Comparison of ENCODE assay signal across 26 cellular contexts in the genomic region with DNA sequence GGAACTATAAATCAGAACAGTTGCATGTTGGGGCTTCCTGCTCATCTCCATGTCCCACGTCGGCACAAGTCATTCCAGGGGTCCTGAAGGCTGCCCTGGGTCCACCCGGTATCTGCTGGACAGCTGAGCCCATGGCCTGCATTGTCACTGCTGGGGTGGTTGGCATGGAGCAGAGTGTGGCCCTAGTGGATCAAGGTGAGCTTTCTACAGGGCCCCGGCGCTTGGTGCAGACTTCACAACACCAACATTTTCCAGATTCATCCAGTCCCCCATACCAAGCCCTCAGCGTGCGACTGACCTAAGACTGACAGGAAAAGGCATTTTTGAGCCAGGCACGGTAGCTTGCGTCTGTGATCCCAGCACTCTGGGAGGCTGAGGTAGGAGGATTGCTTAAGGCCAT.
A peak's percentile ranks its signal among the peaks of the same experiment; 100 is the strongest.
DNase-seq lines count a peak whose midpoint lies in the region; ATAC-seq and TF ChIP-seq lines count a peak whose summit lies in the region.
"Had no signal": no experiment of that assay in that cellular context is flagged by ENCODE, and none has a peak within 500 bp of the region (broad histone marks: within the 10 kb centered on the region; RNA-seq: fewer than 3 reads in every experiment).

No MANE protein-coding gene starts in this region.

- H3K36me3 Mint-ChIP-seq in activated naive CD4-positive, alpha-beta T cell treated with anti-CD3 and anti-CD28 coated beads, Interleukin-2, amount 50 U/mL, for 72 hours, result no peaks in the 10 kb centered on the region
- H3K36me3 Mint-ChIP-seq: brain, immature natural killer cell had no signal

- TF ChIP-seq CTCF in esophagus muscularis mucosa (IDR thresholded peaks at IDR 0.05), result no peak
- TF ChIP-seq CTCF in tibial nerve (IDR thresholded peaks at IDR 0.05), result no peak

- TF ChIP-seq EP300 in esophagus muscularis mucosa (IDR thresholded peaks at IDR 0.05) (no peak), tibial nerve (IDR thresholded peaks at IDR 0.05) (no peak)

- ATAC-seq in activated naive CD4-positive, alpha-beta T cell treated with anti-CD3 and anti-CD28 coated beads, Interleukin-2, amount 50 U/mL, for 72 hours, result no peak
- ATAC-seq: activated CD4-positive, CD25-positive, alpha-beta regulatory T cell treated with anti-CD3 and anti-CD28 coated beads, Interleukin-2, amount 50 U/mL, for 24 hours; activated T-cell treated with anti-CD3 and anti-CD28 coated beads, Interleukin-2, amount 50 U/mL, for 72 hours; SK-N-SH treated with all-trans-retinoic acid at 6 μM for 48 hours had no signal

- H3K27ac Mint-ChIP-seq in activated naive CD4-positive, alpha-beta T cell treated with anti-CD3 and anti-CD28 coated beads, Interleukin-2, amount 50 U/mL, for 72 hours, result no peak overlapping the region
- H3K27ac Mint-ChIP-seq: immature natural killer cell; progenitor cell of endocrine pancreas; T-helper 1 cell treated with Interleukin-12 subunit alpha and Interleukin-12 subunit beta and Interleukin-4 antibody, amounts not matched to agents 30 μg/mL and 1 μg/mL, for 36 hours had no signal

- DNase-seq in esophagus muscularis mucosa (ENCODE audit: extremely low spot score) (no peak), tibial nerve (ENCODE audit: low spot score in 2 of 2) (no peak), Ammon's horn (ENCODE audit: low spot score) (no peak), NCI-H748 treated with DMSO at 0.1 percent for 48 hours (lab: John Stamatoyannopoulos, UW) (no peak)
- DNase-seq in activated naive CD4-positive, alpha-beta T cell treated with anti-CD3 and anti-CD28 coated beads, Interleukin-2, amount 50 U/mL, for 72 hours (ENCODE audit: low spot score in 2 of 2), result no peak
- DNase-seq: activated CD4-positive, alpha-beta T cell treated with anti-CD3 and anti-CD28 coated beads, Interleukin-2, amount 50 U/mL, for 48 hours; activated naive CD4-positive, alpha-beta T cell treated with Interleukin-2 at 50 U/mL for 16 hours; activated T-cell treated with anti-CD3 and anti-CD28 coated beads, Interleukin-2, amount 50 U/mL, for 72 hours; adrenal gland; dorsolateral prefrontal cortex; immature natural killer cell; MV-4-11; NCI-H1436 treated with DMSO at 0.1 percent for 48 hours; NCI-H2081 treated with DMSO at 0.1 percent for 48 hours; NCI-H226; NCI-H526 treated with DMSO at 0.1 percent for 48 hours; stimulated activated CD4-positive, alpha-beta T cell treated with anti-CD3 and anti-CD28 coated beads, Interleukin-4, amount 100 ng/mL, for 24 hours had no signal

- no peaks in the 10 kb centered on the region for H3K9me3 ChIP-seq in KOPT-K1 (ENCODE audit: insufficient read depth, low read length, poor library complexity, severe bottlenecking)
- no peaks in the 10 kb centered on the region for H3K9me3 ChIP-seq in esophagus muscularis mucosa
- H3K9me3 ChIP-seq in tibial nerve, result no peaks in the 10 kb centered on the region
- H3K9me3 ChIP-seq: adrenal gland; BLaER1 treated with 17β-estradiol and CSF1 and Interleukin-3, amounts not matched to agents 10 nM and 100 nM; HAP-1 had no signal

- peaks cover 0 to 6% of the 10 kb centered on the region in 2 donors for H3K9me3 Mint-ChIP-seq in activated naive CD4-positive, alpha-beta T cell treated with anti-CD3 and anti-CD28 coated beads, Interleukin-2, amount 50 U/mL, for 72 hours
- H3K9me3 Mint-ChIP-seq: activated T-cell treated with anti-CD3 and anti-CD28 coated beads, Interleukin-2, amount 50 U/mL, for 72 hours; immature natural killer cell had no signal

- peaks cover 0 to 31% (median 22%) of the 10 kb centered on the region in 4 donors for H3K4me1 ChIP-seq in esophagus muscularis mucosa
- peaks cover 19% of the 10 kb centered on the region for H3K4me1 ChIP-seq in rectal smooth muscle tissue (ENCODE audit: control insufficient read depth, insufficient read depth, low read length)
- peaks cover 0 to 23% (median 0%) of the 10 kb centered on the region in 4 donors for H3K4me1 ChIP-seq in tibial nerve
- H3K4me1 ChIP-seq: adrenal gland, HAP-1 had no signal

- TF ChIP-seq POLR2A in esophagus muscularis mucosa (IDR thresholded peaks at IDR 0.05; ENCODE audit: low read depth), result no peak
- no peak for TF ChIP-seq POLR2A in tibial nerve (IDR thresholded peaks at IDR 0.05)

- H3K4me3 ChIP-seq in esophagus muscularis mucosa (no peak overlapping the region), rectal smooth muscle tissue (ENCODE audit: low read length) (no peak overlapping the region), tibial nerve (no peak overlapping the region)
- H3K4me3 ChIP-seq: adrenal gland; BLaER1 treated with 17β-estradiol and CSF1 and Interleukin-3, amounts not matched to agents 10 nM and 100 nM; dorsolateral prefrontal cortex; HAP-1 had no signal

- intact Hi-C loops in esophagus muscularis mucosa (cut with DNase I), result no loop called here

- no peaks in the 10 kb centered on the region for H3K36me3 ChIP-seq in KOPT-K1 (ENCODE audit: insufficient read depth, low read length)
- H3K36me3 ChIP-seq in esophagus muscularis mucosa, result no peaks in the 10 kb centered on the region
- H3K36me3 ChIP-seq in rectal smooth muscle tissue (ENCODE audit: control insufficient read depth, insufficient read depth, low read length), result no peaks in the 10 kb centered on the region
- H3K36me3 ChIP-seq in tibial nerve, result no peaks in the 10 kb centered on the region
- H3K36me3 ChIP-seq: adrenal gland; BLaER1 treated with 17β-estradiol and CSF1 and Interleukin-3, amounts not matched to agents 10 nM and 100 nM; HAP-1 had no signal

- H3K27me3 ChIP-seq in esophagus muscularis mucosa, result no peaks in the 10 kb centered on the region
- H3K27me3 ChIP-seq in rectal smooth muscle tissue (ENCODE audit: control insufficient read depth, insufficient read depth, low read length), result no peaks in the 10 kb centered on the region
- no peaks in the 10 kb centered on the region for H3K27me3 ChIP-seq in tibial nerve
- H3K27me3 ChIP-seq: adrenal gland; BLaER1 treated with 17β-estradiol and CSF1 and Interleukin-3, amounts not matched to agents 10 nM and 100 nM; dorsolateral prefrontal cortex had no signal

- no peak overlapping the region for H3K9ac ChIP-seq in rectal smooth muscle tissue (ENCODE audit: low read length)
- H3K9ac ChIP-seq: BLaER1 treated with 17β-estradiol and CSF1 and Interleukin-3, amounts not matched to agents 10 nM and 100 nM had no signal

- H3K27ac ChIP-seq in KOPT-K1 (ENCODE audit: low read depth, low read length, poor library complexity, severe bottlenecking) (peak overlapping the region; percentile 28), esophagus muscularis mucosa (replicated peaks in 1 of 4) (peak overlapping the region; percentile 11 to 71 (median 52)), rectal smooth muscle tissue (ENCODE audit: low read depth, low read length) (peak overlapping the region; percentile 89), tibial nerve (peak overlapping the region in 3 of 4 donors; percentile 45 to 79 (median 64))
- H3K27ac ChIP-seq: BLaER1 treated with 17β-estradiol and CSF1 and Interleukin-3, amounts not matched to agents 10 nM and 100 nM; dorsolateral prefrontal cortex had no signal

- 76% methylated on average over 8 of the region's 9 CpGs for WGBS in esophagus muscularis mucosa
- WGBS in tibial nerve, 2 donors, result 83 to 88% methylated on average over 9 of the region's 9 CpGs

Comparison
In these comparisons a context has a peak if more than half of its experiments do, and no peak if none do; other contexts are left out.
1. H3K27ac ChIP-seq: peak in every context shown above with its lines; median percentile 89 in rectal smooth muscle tissue; 64 in tibial nerve; 52 in esophagus muscularis mucosa; 28 in KOPT-K1.